Comparison of ENCODE assay signal across 9 cellular contexts in the genomic region with DNA sequence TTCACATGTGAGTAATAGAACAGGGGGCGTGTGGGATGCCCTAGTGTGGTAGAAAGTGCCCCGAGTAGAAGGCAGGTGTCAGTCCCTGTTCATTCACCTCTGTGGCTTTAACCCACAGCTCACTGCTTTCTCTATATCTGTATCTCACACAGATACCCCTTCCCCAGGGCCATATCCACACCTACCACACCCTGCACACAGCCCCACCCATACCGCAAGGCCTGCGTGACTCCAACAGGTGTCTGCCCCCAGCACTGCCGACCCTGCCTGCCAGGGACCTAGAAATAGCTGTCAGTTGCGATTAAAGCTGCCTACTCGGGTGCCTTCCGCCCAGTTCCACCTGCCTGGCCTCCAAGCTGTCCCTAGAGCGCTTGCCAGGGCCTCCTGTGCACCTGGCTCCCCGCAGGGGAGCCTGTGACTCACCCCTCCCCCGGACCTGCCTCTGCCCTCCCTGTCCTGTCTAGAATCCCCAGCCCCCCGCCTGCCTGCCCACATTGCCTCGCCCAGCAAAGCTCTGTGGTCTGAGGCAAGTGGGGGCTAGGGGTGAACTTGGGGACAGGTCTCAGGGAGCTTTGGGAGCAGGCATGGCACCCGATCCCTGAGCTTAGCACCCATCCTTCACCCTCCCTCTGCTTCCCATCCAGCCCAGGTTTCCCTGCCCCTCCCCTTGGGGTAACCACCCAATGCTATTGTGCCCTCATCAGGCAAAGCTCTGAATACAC. TPM values are rescaled to one million over a fixed set of nuclear protein-coding genes. Genes with fewer than 3 reads are reported as not detected.
A peak's percentile ranks its signal among the peaks of the same experiment; 100 is the strongest.
DNase-seq lines count a peak whose midpoint lies in the region; ATAC-seq and TF ChIP-seq lines count a peak whose summit lies in the region.
"Had no signal": no experiment of that assay in that cellular context is flagged by ENCODE, and none has a peak within 500 bp of the region (broad histone marks: within the 10 kb centered on the region; RNA-seq: fewer than 3 reads in every experiment).

No MANE protein-coding gene starts in this region.

- peaks cover 38 to 77% (median 50%) of the 10 kb centered on the region in 4 donors for H3K4me1 ChIP-seq in stomach

- peak overlapping the region in 1 of 4 donors; percentile 9 for H3K4me3 ChIP-seq in stomach

- ATAC-seq in HG03175 (IDR thresholded peaks at IDR 0.05; ENCODE audit: unreplicated experiment), result no peak
- no peak for ATAC-seq in GM18861 (IDR thresholded peaks at IDR 0.05; ENCODE audit: unreplicated experiment)

- no peak for TF ChIP-seq EP300 in stomach (IDR thresholded peaks at IDR 0.05)

- no peaks in the 10 kb centered on the region for H3K9me3 ChIP-seq in stomach

- H3K36me3 ChIP-seq in stomach, result peaks cover 39 to 84% (median 79%) of the 10 kb centered on the region in 4 donors

- no peaks in the 10 kb centered on the region for H3K27me3 ChIP-seq in stomach

- peak overlapping the region; percentile 55 to 95 (median 77) for H3K27ac ChIP-seq in stomach
- H3K27ac ChIP-seq: C4-2B had no signal

- 34 to 63% (median 45%) methylated on average over 10 to 14 of the region's 14 CpGs for WGBS in stomach, 5 donors

- TF ChIP-seq CTCF in stomach (IDR thresholded peaks at IDR 0.05), result no peak

- DNase-seq in activated T-cell treated with anti-CD3 and anti-CD28 coated beads for 4 hours (peak; percentile 29), NCI-H748 treated with DMSO at 0.1 percent for 48 hours (lab: John Stamatoyannopoulos, UW) (peak; percentile 40), cerebellum (ENCODE audit: low spot score) (peak; percentile 61), stomach (peak; percentile 63), AG08395 (ENCODE audit: low spot score) (no peak)
- no peak for DNase-seq in activated T-cell treated with anti-CD3 and anti-CD28 coated beads, Interleukin-2, amount 50 U/mL, for 1 hour

- TF ChIP-seq POLR2A in stomach (IDR thresholded peaks at IDR 0.05), result no peak

- intact Hi-C loops in stomach (cut with DNase I; ENCODE audit: low total_unique reads), result loop anchor here (5.0 kb wide), 1 partner anchor 45 kb away; no protein-coding TSS in a partner anchor

RNA-seq across cellular contexts. Expression of a gene that starts 38.3 kb away (rescaled TPM):
- total RNA-seq in cerebellum (73.1 TPM), stomach (100 to 1,000 TPM; 315 to 475 (median 378) TPM)
- 100 to 1,000 TPM; 168 to 585 (median 350) TPM for polyA plus RNA-seq in stomach

RNA-seq across cellular contexts. Expression of a gene that starts 52.6 kb away (rescaled TPM):
- 43.7 TPM for total RNA-seq in cerebellum
- total RNA-seq in stomach, result 100 to 1,000 TPM in 1 of 5 donors, 10 to 100 TPM in 4; 10.7 to 103 (median 56.9) TPM
- polyA plus RNA-seq in stomach, result 100 to 1,000 TPM; 119 to 181 (median 165) TPM

Comparison
In these comparisons a context has a peak if more than half of its experiments do, and no peak if none do; other contexts are left out.
1. DNase-seq: peak in activated T-cell treated with anti-CD3 and anti-CD28 coated beads for 4 hours (single experiment), NCI-H748 treated with DMSO at 0.1 percent for 48 hours (single experiment), cerebellum (single experiment) and stomach (single experiment); none in activated T-cell treated with anti-CD3 and anti-CD28 coated beads, Interleukin-2, amount 50 U/mL, for 1 hour (single experiment) and AG08395 (single experiment).